ENCODE assay signal across 31 cellular contexts in the genomic region with DNA sequence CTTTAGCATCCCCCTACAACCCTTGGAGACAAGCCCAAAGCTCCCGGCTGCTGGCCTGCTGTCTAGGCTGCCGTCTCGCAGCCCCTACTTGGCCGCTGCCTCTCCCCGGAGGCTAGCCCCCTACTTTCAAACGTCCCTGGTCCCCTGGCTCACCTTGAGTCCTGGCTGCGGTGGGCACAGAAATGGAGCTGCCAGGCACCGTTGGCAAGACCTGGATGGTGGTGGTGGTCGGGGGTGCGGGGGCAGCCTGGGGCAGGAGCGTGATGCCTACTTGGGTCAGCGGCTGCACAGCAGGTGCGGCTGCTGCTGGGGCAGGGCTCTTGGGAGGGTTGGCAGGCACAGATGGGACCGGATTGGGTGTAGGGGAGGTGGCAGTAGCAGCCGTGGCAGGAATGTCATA.
"Had no signal": no experiment of that assay in that cellular context is flagged by ENCODE, and none has a peak within 500 bp of the region (broad histone marks: within the 10 kb centered on the region; RNA-seq: fewer than 3 reads in every experiment).

No MANE protein-coding gene starts in this region.

- H3K9me3 Mint-ChIP-seq: activated CD4-positive, alpha-beta memory T cell treated with anti-CD3 and anti-CD28 coated beads for 36 hours; activated CD4-positive, alpha-beta T cell treated with anti-CD3 and anti-CD28 coated beads, Interleukin-2, amount 10 ng/mL, durations not matched to agents 24 days and 14 days; activated naive CD4-positive, alpha-beta T cell treated with anti-CD3 and anti-CD28 coated beads for 36 hours; activated naive CD4-positive, alpha-beta T cell treated with anti-CD3 and anti-CD28 coated beads, Interleukin-2, amount 50 U/mL, for 24 hours; activated naive CD8-positive, alpha-beta T cell treated with anti-CD3 and anti-CD28 coated beads for 36 hours; activated naive CD8-positive, alpha-beta T cell treated with anti-CD3 and anti-CD28 coated beads, Interleukin-2, amount 50 U/mL, for 24 hours; activated T-helper 1 cell treated with anti-CD3 and anti-CD28 coated beads, Interleukin-12 subunit alpha, Interleukin-12 subunit beta, Interleukin-2, Interleukin-4 antibody, amounts not matched to agents 30 ng/mL and 10 ng/mL and 1 ng/mL, durations not matched to agents 14 hours and 24 hours and 36 hours; activated T-helper 2 cell treated with anti-CD3 and anti-CD28 coated beads, Interferon-gamma antibody, Interleukin-2, Interleukin-4, amounts not matched to agents 10 μg/mL and 5 μg/mL and 100 μg/mL, durations not matched to agents 14 hours and 24 hours and 36 hours; effector memory CD8-positive, alpha-beta T cell had no signal

- H3K27me3 ChIP-seq: adrenal gland, body of pancreas, esophagus squamous epithelium, gastroesophageal sphincter had no signal

- DNase-seq: activated CD4-positive, alpha-beta memory T cell treated with anti-CD3 and anti-CD28 coated beads for 36 hours; activated CD4-positive, alpha-beta T cell treated with anti-CD3 and anti-CD28 coated beads for 36 hours; activated CD4-positive, alpha-beta T cell treated with anti-CD3 and anti-CD28 coated beads, Interleukin-2, amount 10 ng/mL, durations not matched to agents 24 days and 14 days; activated CD4-positive, CD25-positive, alpha-beta regulatory T cell; activated CD4-positive, CD25-positive, alpha-beta regulatory T cell treated with anti-CD3 and anti-CD28 coated beads, Interleukin-2, amount 50 U/mL, for 72 hours; activated CD8-positive, alpha-beta memory T cell treated with anti-CD3 and anti-CD28 coated beads, Interleukin-2, amount 10 ng/mL, durations not matched to agents 7 days and 5 days; activated CD8-positive, alpha-beta memory T cell treated with anti-CD3 and anti-CD28 coated beads, Interleukin-2, amount 50 U/mL, for 4 hours; activated CD8-positive, alpha-beta T cell treated with anti-CD3 and anti-CD28 coated beads, Interleukin-2, amount 10 ng/mL, durations not matched to agents 7 days and 5 days; activated effector memory CD4-positive, alpha-beta T cell treated with anti-CD3 and anti-CD28 coated beads, Interleukin-2, amount 50 U/mL, for 16 hours; activated naive CD4-positive, alpha-beta T cell treated with anti-CD3 and anti-CD28 coated beads for 36 hours; activated naive CD8-positive, alpha-beta T cell treated with anti-CD3 and anti-CD28 coated beads for 36 hours; activated naive CD8-positive, alpha-beta T cell treated with anti-CD3 and anti-CD28 coated beads, Interleukin-2, amount 50 U/mL, for 24 hours; activated T-cell treated with anti-CD3 and anti-CD28 coated beads, Interleukin-2, amount 50 U/mL, for 1 hour; activated T-cell treated with anti-CD3 and anti-CD28 coated beads, Interleukin-2, amount 50 U/mL, for 48 hours; adrenal gland; amygdala; body of pancreas; caudate nucleus; cortex of kidney; dermis blood vessel endothelial cell; effector CD4-positive, alpha-beta T cell; effector memory CD8-positive, alpha-beta T cell; esophagus squamous epithelium; foreskin melanocyte; T-helper 2 cell had no signal

- H3K4me1 Mint-ChIP-seq: activated CD4-positive, alpha-beta T cell treated with anti-CD3 and anti-CD28 coated beads for 36 hours; activated CD4-positive, alpha-beta T cell treated with anti-CD3 and anti-CD28 coated beads, Interleukin-2, amount 10 ng/mL, durations not matched to agents 24 days and 14 days; activated naive CD4-positive, alpha-beta T cell treated with anti-CD3 and anti-CD28 coated beads, Interleukin-2, amount 50 U/mL, for 24 hours had no signal

- FAIRE-seq: colon had no signal

- H3K4me3 ChIP-seq: adrenal gland, body of pancreas, esophagus squamous epithelium, gastroesophageal sphincter had no signal

- H3K27ac ChIP-seq: adrenal gland, body of pancreas, epithelial cell of prostate, esophagus squamous epithelium, gastroesophageal sphincter had no signal

- H3K36me3 Mint-ChIP-seq: activated naive CD4-positive, alpha-beta T cell treated with anti-CD3 and anti-CD28 coated beads, Interleukin-2, amount 50 U/mL, for 24 hours had no signal

- H3K4me3 Mint-ChIP-seq: activated CD4-positive, alpha-beta memory T cell treated with anti-CD3 and anti-CD28 coated beads for 36 hours; activated CD4-positive, alpha-beta T cell treated with anti-CD3 and anti-CD28 coated beads for 36 hours; activated CD4-positive, alpha-beta T cell treated with anti-CD3 and anti-CD28 coated beads, Interleukin-2, amount 10 ng/mL, durations not matched to agents 24 days and 14 days; activated CD8-positive, alpha-beta memory T cell treated with anti-CD3 and anti-CD28 coated beads, Interleukin-2, amount 10 ng/mL, durations not matched to agents 7 days and 5 days; activated CD8-positive, alpha-beta T cell treated with anti-CD3 and anti-CD28 coated beads, Interleukin-2, amount 10 ng/mL, durations not matched to agents 7 days and 5 days; activated naive CD4-positive, alpha-beta T cell treated with anti-CD3 and anti-CD28 coated beads for 36 hours; activated naive CD4-positive, alpha-beta T cell treated with anti-CD3 and anti-CD28 coated beads, Interleukin-2, amount 50 U/mL, for 24 hours; activated naive CD8-positive, alpha-beta T cell treated with anti-CD3 and anti-CD28 coated beads for 36 hours; activated naive CD8-positive, alpha-beta T cell treated with anti-CD3 and anti-CD28 coated beads, Interleukin-2, amount 50 U/mL, for 24 hours; activated T-helper 1 cell treated with anti-CD3 and anti-CD28 coated beads, Interleukin-12 subunit alpha, Interleukin-12 subunit beta, Interleukin-2, Interleukin-4 antibody, amounts not matched to agents 30 ng/mL and 10 ng/mL and 1 ng/mL, durations not matched to agents 14 hours and 24 hours and 36 hours; effector memory CD8-positive, alpha-beta T cell had no signal

- ATAC-seq: activated CD4-positive, alpha-beta T cell treated with anti-CD3 and anti-CD28 coated beads for 36 hours; activated CD8-positive, alpha-beta memory T cell treated with anti-CD3 and anti-CD28 coated beads, Interleukin-2, amount 10 ng/mL, durations not matched to agents 7 days and 5 days; activated CD8-positive, alpha-beta T cell treated with anti-CD3 and anti-CD28 coated beads, Interleukin-2, amount 10 ng/mL, durations not matched to agents 7 days and 5 days; activated naive CD8-positive, alpha-beta T cell treated with anti-CD3 and anti-CD28 coated beads, Interleukin-2, amount 50 U/mL, for 24 hours; body of pancreas; effector memory CD8-positive, alpha-beta T cell; gastroesophageal sphincter had no signal

- H3K27me3 Mint-ChIP-seq: activated CD4-positive, alpha-beta memory T cell treated with anti-CD3 and anti-CD28 coated beads for 36 hours; activated CD4-positive, alpha-beta T cell treated with anti-CD3 and anti-CD28 coated beads for 36 hours; activated CD4-positive, alpha-beta T cell treated with anti-CD3 and anti-CD28 coated beads, Interleukin-2, amount 10 ng/mL, durations not matched to agents 24 days and 14 days; activated CD8-positive, alpha-beta memory T cell treated with anti-CD3 and anti-CD28 coated beads, Interleukin-2, amount 10 ng/mL, durations not matched to agents 7 days and 5 days; activated naive CD4-positive, alpha-beta T cell treated with anti-CD3 and anti-CD28 coated beads, Interleukin-2, amount 50 U/mL, for 24 hours; activated naive CD8-positive, alpha-beta T cell treated with anti-CD3 and anti-CD28 coated beads for 36 hours; activated naive CD8-positive, alpha-beta T cell treated with anti-CD3 and anti-CD28 coated beads, Interleukin-2, amount 50 U/mL, for 24 hours; effector memory CD8-positive, alpha-beta T cell had no signal

- H3K9me3 ChIP-seq: adrenal gland, body of pancreas, esophagus squamous epithelium, gastroesophageal sphincter had no signal

- H3K27ac Mint-ChIP-seq: activated CD4-positive, alpha-beta memory T cell treated with anti-CD3 and anti-CD28 coated beads for 36 hours; activated CD4-positive, alpha-beta T cell treated with anti-CD3 and anti-CD28 coated beads for 36 hours; activated CD4-positive, alpha-beta T cell treated with anti-CD3 and anti-CD28 coated beads, Interleukin-2, amount 10 ng/mL, durations not matched to agents 24 days and 14 days; activated CD8-positive, alpha-beta memory T cell treated with anti-CD3 and anti-CD28 coated beads, Interleukin-2, amount 10 ng/mL, durations not matched to agents 7 days and 5 days; activated CD8-positive, alpha-beta T cell treated with anti-CD3 and anti-CD28 coated beads, Interleukin-2, amount 10 ng/mL, durations not matched to agents 7 days and 5 days; activated naive CD4-positive, alpha-beta T cell treated with anti-CD3 and anti-CD28 coated beads for 36 hours; activated naive CD4-positive, alpha-beta T cell treated with anti-CD3 and anti-CD28 coated beads, Interleukin-2, amount 50 U/mL, for 24 hours; activated naive CD8-positive, alpha-beta T cell treated with anti-CD3 and anti-CD28 coated beads for 36 hours; activated naive CD8-positive, alpha-beta T cell treated with anti-CD3 and anti-CD28 coated beads, Interleukin-2, amount 50 U/mL, for 24 hours; activated T-helper 1 cell treated with anti-CD3 and anti-CD28 coated beads, Interleukin-12 subunit alpha, Interleukin-12 subunit beta, Interleukin-2, Interleukin-4 antibody, amounts not matched to agents 30 ng/mL and 10 ng/mL and 1 ng/mL, durations not matched to agents 14 hours and 24 hours and 36 hours; activated T-helper 2 cell treated with anti-CD3 and anti-CD28 coated beads, Interferon-gamma antibody, Interleukin-2, Interleukin-4, amounts not matched to agents 10 μg/mL and 5 μg/mL and 100 μg/mL, durations not matched to agents 14 hours and 24 hours and 36 hours; effector memory CD8-positive, alpha-beta T cell had no signal

- H3K4me1 ChIP-seq: adrenal gland, body of pancreas had no signal
